In genomic region chr16:80594756-80595155, GRCh38 we compare ENCODE assay signal across 17 cellular contexts. TPM values are rescaled to one million over a fixed set of nuclear protein-coding genes. Genes with fewer than 3 reads are reported as not detected.
A peak's percentile ranks its signal among the peaks of the same experiment; 100 is the strongest.
DNase-seq lines count a peak whose midpoint lies in the region; TF ChIP-seq lines count a peak whose summit lies in the region.
"Had no signal": no experiment of that assay in that cellular context is flagged by ENCODE, and none has a peak within 500 bp of the region (broad histone marks: within the 10 kb centered on the region; RNA-seq: fewer than 3 reads in every experiment).

No MANE protein-coding gene starts in this region.

- H3K9ac ChIP-seq in Karpas-422 (ENCODE audit: low read length) = no peak overlapping the region

- CTCF ChIA-PET in HEK293 (lab: Yijun Ruan, JAX) = interaction anchor here (1.8 kb wide), 1 partner anchor 68 kb away, joined by 4 read pairs; no protein-coding TSS in a partner anchor

- H2AFZ ChIP-seq in hepatocyte (no peak overlapping the region), Karpas-422 (ENCODE audit: low read length) (no peak overlapping the region)
- H2AFZ ChIP-seq: PC-9 had no signal

- H3K4me2 ChIP-seq in hepatocyte = no peak overlapping the region
- H3K4me2 ChIP-seq in Karpas-422 (ENCODE audit: low read depth, low read length, poor library complexity, severe bottlenecking) = no peak overlapping the region
- H3K4me2 ChIP-seq: PC-9 had no signal

- H3K27me3 ChIP-seq in hepatocyte (no peaks in the 10 kb centered on the region), Karpas-422 (ENCODE audit: low read length) (no peaks in the 10 kb centered on the region)
- H3K27me3 ChIP-seq: SJSA1 had no signal

- POLR2A ChIA-PET in HEK293 (lab: Yijun Ruan, JAX) = no interaction called here

- H3K4me1 ChIP-seq in HEK293 (ENCODE audit: control insufficient read depth, insufficient read depth, low read length) (no peaks in the 10 kb centered on the region), hepatocyte (ENCODE audit: insufficient read depth) (no peaks in the 10 kb centered on the region), Karpas-422 (ENCODE audit: low read length) (no peaks in the 10 kb centered on the region)
- H3K4me1 ChIP-seq: HAP-1, SJSA1 had no signal

- TF ChIP-seq CTCF in AG10803 (conservative IDR thresholded peaks at IDR 0.05; ENCODE audit: low read length) (no peak), HEK293 (tag by site-specific recombination; IDR thresholded peaks at IDR 0.05) (no peak), foreskin fibroblast (IDR thresholded peaks at IDR 0.05; ENCODE audit: low read depth, low read length) (no peak), hepatocyte (IDR thresholded peaks at IDR 0.05; ENCODE audit: poor library complexity) (no peak)

- H3K9me2 ChIP-seq in hepatocyte (replicated peaks; ENCODE audit: insufficient read depth) = no peaks in the 10 kb centered on the region
- peaks cover 12% of the 10 kb centered on the region for H3K9me2 ChIP-seq in Karpas-422 (replicated peaks; ENCODE audit: insufficient read depth, low read length)

- DNase-seq in AG10803 (ENCODE audit: low read depth) (peak; percentile 42), RPMI7951 (ENCODE audit: low read depth) (peak; percentile 15), foreskin fibroblast (peak; percentile 62 to 69), hepatocyte (ENCODE audit: low spot score) (no peak), COLO829 (ENCODE audit: low spot score) (no peak), Karpas-422 (no peak)
- DNase-seq: C1 segment of cervical spinal cord, DMS 273 treated with DMSO at 0.1 percent for 48 hours, MV-4-11, NCI-H1417 treated with DMSO at 0.1 percent for 48 hours, NCI-H2029 treated with DMSO at 0.1 percent for 48 hours, NCI-H510A, NCI-H774, PC-9 had no signal

- H3K36me3 ChIP-seq in HEK293 (ENCODE audit: control insufficient read depth in 2 of 2, insufficient read depth in 1 of 2, low read length in 2 of 2) (no peaks in the 10 kb centered on the region), hepatocyte (replicated peaks; ENCODE audit: insufficient read depth, low read depth) (no peaks in the 10 kb centered on the region), Karpas-422 (ENCODE audit: insufficient read depth, low read length) (no peaks in the 10 kb centered on the region)
- H3K36me3 ChIP-seq: HAP-1, SJSA1 had no signal

- H3K27ac ChIP-seq in HEK293 (ENCODE audit: extremely low read depth, low read depth, low read length) (no peak overlapping the region), hepatocyte (no peak overlapping the region), Karpas-422 (ENCODE audit: low read length) (no peak overlapping the region)
- H3K27ac ChIP-seq: PC-9, SJSA1 had no signal

- H3K79me2 ChIP-seq in hepatocyte (no peaks in the 10 kb centered on the region), Karpas-422 (ENCODE audit: low read length) (no peaks in the 10 kb centered on the region)

- no peaks in the 10 kb centered on the region for H3K9me3 ChIP-seq in HEK293 (ENCODE audit: control insufficient read depth, insufficient read depth, low read depth, low read length)
- no peaks in the 10 kb centered on the region for H3K9me3 ChIP-seq in hepatocyte (ENCODE audit: low read depth)
- H3K9me3 ChIP-seq in Karpas-422 (ENCODE audit: low read length) = no peaks in the 10 kb centered on the region
- H3K9me3 ChIP-seq: HAP-1, SJSA1 had no signal

- no peak overlapping the region for H3K4me3 ChIP-seq in AG10803 (ENCODE audit: low read length)
- H3K4me3 ChIP-seq in HEK293 (ENCODE audit: low read depth, low read length) = no peak overlapping the region
- no peak overlapping the region for H3K4me3 ChIP-seq in foreskin fibroblast (ENCODE audit: low read depth in 1 of 2, low read length in 2 of 2)
- no peak overlapping the region for H3K4me3 ChIP-seq in hepatocyte
- H3K4me3 ChIP-seq in Karpas-422 (ENCODE audit: low read length) = no peak overlapping the region
- H3K4me3 ChIP-seq: HAP-1, PC-9, SJSA1 had no signal

- no peaks in the 10 kb centered on the region for H4K20me1 ChIP-seq in hepatocyte (ENCODE audit: insufficient read depth, poor library complexity, severe bottlenecking)
- no peaks in the 10 kb centered on the region for H4K20me1 ChIP-seq in Karpas-422 (ENCODE audit: insufficient read depth, low read depth, low read length)

TF ChIP-seq in HEK293, 187 proteins besides CTCF, POLR2A, EP300 and RAD21:
- no peak for TF ChIP-seq ZFP3 (tag by site-specific recombination; IDR thresholded peaks at IDR 0.05; ENCODE audit: low read depth)
- no peak for TF ChIP-seq REPIN1 (tag by site-specific recombination; IDR thresholded peaks at IDR 0.05; ENCODE audit: low read depth)
- 0 out of 2 replicates have a peak, but pooled peaks have one; percentile 23 for TF ChIP-seq ZNF335 (tag by site-specific recombination; conservative IDR thresholded peaks at IDR 0.05)
- no peak for TF ChIP-seq SCRT1 (tag by site-specific recombination; IDR thresholded peaks at IDR 0.05; ENCODE audit: borderline replicate concordance)
- no peak for TF ChIP-seq ZNF704 (tag by site-specific recombination; IDR thresholded peaks at IDR 0.05)

RNA-seq across cellular contexts. Expression of gene DYNLRB2, which starts 54.0 kb away (rescaled TPM):
- not detected in 2 replicates for total RNA-seq in RPMI7951 (2014; rRNA removed; shearing (Covaris generic))
- not detected in 2 replicates for total RNA-seq in hepatocyte
- 1.4 and 1.5 TPM in 2 replicates for polyA plus RNA-seq in hepatocyte
- not detected in 2 replicates for total RNA-seq in Karpas-422 (2014; rRNA removed; shearing (Covaris generic); ENCODE audit: low replicate concordance)
- total RNA-seq: PC-9, SJSA1 had no signal

Comparison
In these comparisons a context has a peak if more than half of its experiments do, and no peak if none do; other contexts are left out.
1. DNase-seq: peak in AG10803 (single experiment), RPMI7951 (single experiment) and foreskin fibroblast (2 of 2); none in hepatocyte (single experiment), COLO829 (single experiment) and Karpas-422 (single experiment).